ENCODE assay signal across 34 cellular contexts in the genomic region with DNA sequence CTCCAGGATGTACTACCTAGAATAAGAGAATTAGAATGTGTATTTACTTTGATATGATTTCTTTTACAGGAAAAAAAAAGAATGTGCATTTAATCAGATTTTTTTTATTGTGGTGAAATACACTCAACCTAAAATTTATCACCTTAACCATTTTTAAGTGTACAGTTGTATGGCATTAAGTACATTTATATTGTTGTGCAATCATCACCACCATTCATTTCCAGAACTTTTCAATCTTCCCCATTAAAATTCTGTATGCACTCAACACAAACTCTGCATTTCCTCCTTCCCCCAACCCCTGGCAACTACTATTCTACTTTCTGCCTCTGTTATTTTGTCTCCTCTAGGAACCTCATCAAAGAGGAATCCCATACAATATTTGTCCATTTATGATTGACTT.
"Had no signal": no experiment of that assay in that cellular context is flagged by ENCODE, and none has a peak within 500 bp of the region (broad histone marks: within the 10 kb centered on the region; RNA-seq: fewer than 3 reads in every experiment).

No MANE protein-coding gene starts in this region.

- H3K27ac ChIP-seq: adrenal gland, ascending aorta, body of pancreas, brain microvascular endothelial cell, breast epithelium, cardiac muscle cell had no signal

- H3K27me3 ChIP-seq: adrenal gland, ascending aorta, body of pancreas, brain microvascular endothelial cell, breast epithelium, cardiac muscle cell had no signal

- H3K4me3 ChIP-seq: adrenal gland, ascending aorta, body of pancreas, breast epithelium, cardiac muscle cell had no signal

- H3K9me3 ChIP-seq: adrenal gland, ascending aorta, body of pancreas, breast epithelium had no signal

- DNase-seq: activated effector memory CD4-positive, alpha-beta T cell treated with anti-CD3 and anti-CD28 coated beads, Interleukin-2, amount 50 U/mL, for 16 hours; activated effector memory CD4-positive, alpha-beta T cell treated with Interleukin-2 at 50 U/mL for 16 hours; activated gamma-delta T cell; activated gamma-delta T cell treated with Interleukin-2 at 50 U/mL for 16 hours; activated naive CD4-positive, alpha-beta T cell; activated naive CD4-positive, alpha-beta T cell treated with anti-CD3 and anti-CD28 coated beads for 36 hours; activated naive CD4-positive, alpha-beta T cell treated with anti-CD3 and anti-CD28 coated beads, Interleukin-2, amount 10 ng/mL, durations not matched to agents 7 days and 5 days; activated naive CD4-positive, alpha-beta T cell treated with anti-CD3 and anti-CD28 coated beads, Interleukin-2, amount 50 U/mL, for 16 hours; activated naive CD4-positive, alpha-beta T cell treated with Interleukin-2 at 50 U/mL for 16 hours; activated naive CD8-positive, alpha-beta T cell treated with anti-CD3 and anti-CD28 coated beads for 36 hours; activated naive CD8-positive, alpha-beta T cell treated with anti-CD3 and anti-CD28 coated beads, Interleukin-2, amount 10 ng/mL, durations not matched to agents 7 days and 5 days; activated naive CD8-positive, alpha-beta T cell treated with anti-CD3 and anti-CD28 coated beads, Interleukin-2, amount 50 U/mL, for 24 hours; activated T-cell treated with anti-CD3 and anti-CD28 coated beads, Interleukin-2, amount 50 U/mL, for 1 hour; activated T-cell treated with anti-CD3 and anti-CD28 coated beads, Interleukin-2, amount 50 U/mL, for 24 hours; activated T-cell treated with anti-CD3 and anti-CD28 coated beads, Interleukin-2, amount 50 U/mL, for 4 hours; activated T-cell treated with anti-CD3 and anti-CD28 coated beads, Interleukin-2, amount 50 U/mL, for 48 hours; activated T-cell treated with anti-CD3 and anti-CD28 coated beads, Interleukin-2, amount 50 U/mL, for 72 hours; adrenal gland; amniotic stem cell; amygdala; anterior cingulate cortex; aorta; body of pancreas; brain microvascular endothelial cell; caudate nucleus; central memory CD4-positive, alpha-beta T cell; cerebellar nuclear complex had no signal

- H3K4me1 ChIP-seq: adrenal gland, ascending aorta, body of pancreas, breast epithelium had no signal

- ATAC-seq: activated naive CD4-positive, alpha-beta T cell treated with anti-CD3 and anti-CD28 coated beads, Interleukin-2, amount 50 U/mL, for 72 hours; activated naive CD8-positive, alpha-beta T cell treated with anti-CD3 and anti-CD28 coated beads, Interleukin-2, amount 50 U/mL, for 24 hours; activated T-cell treated with anti-CD3 and anti-CD28 coated beads, Interleukin-2, amount 50 U/mL, for 4 hours; activated T-cell treated with anti-CD3 and anti-CD28 coated beads, Interleukin-2, amount 50 U/mL, for 72 hours; activated T-helper 17 cell treated with anti-CD3 and anti-CD28 coated beads, Interleukin-2, amount 50 U/mL, for 72 hours; body of pancreas had no signal

- H3K36me3 ChIP-seq: adrenal gland, ascending aorta, brain microvascular endothelial cell, breast epithelium, cardiac muscle cell had no signal

- FAIRE-seq: astrocyte, bronchial epithelial cell had no signal
